In the genomic region with DNA sequence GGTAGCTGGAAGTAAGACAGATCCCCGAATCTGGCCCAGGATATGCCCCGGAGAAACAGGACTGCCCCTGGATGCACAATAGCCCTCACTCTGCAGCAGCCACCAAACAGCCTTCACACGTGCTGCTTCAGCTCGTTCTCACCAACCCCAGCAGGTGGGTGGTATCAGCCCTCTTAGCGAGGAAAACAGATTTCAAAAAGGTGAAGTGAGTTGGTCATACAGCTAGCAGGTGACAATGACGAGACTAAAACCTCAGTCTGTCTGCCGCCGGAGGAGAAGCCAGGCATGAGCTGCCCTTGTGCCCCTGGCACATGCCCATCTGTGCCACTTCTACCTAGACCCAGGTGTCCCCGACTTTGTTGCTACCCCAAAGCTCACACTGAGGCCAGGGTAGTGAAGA, we compare ENCODE assay signal across 14 cellular contexts.
DNase-seq lines count a peak whose midpoint lies in the region; FAIRE-seq and TF ChIP-seq lines count a peak whose summit lies in the region.
"Had no signal": no experiment of that assay in that cellular context is flagged by ENCODE, and none has a peak within 500 bp of the region (broad histone marks: within the 10 kb centered on the region; RNA-seq: fewer than 3 reads in every experiment).

No MANE protein-coding gene starts in this region.

- H3F3A ChIP-seq in smooth muscle cell (ENCODE audit: low read depth): peaks cover 49% of the 10 kb centered on the region

- H3K36me3 ChIP-seq in adrenal gland (replicated peaks in 1 of 2): no peaks in the 10 kb centered on the region
- H3K36me3 ChIP-seq in hepatocyte (replicated peaks; ENCODE audit: insufficient read depth, low read depth): no peaks in the 10 kb centered on the region
- no peaks in the 10 kb centered on the region for H3K36me3 ChIP-seq in smooth muscle cell (ENCODE audit: low read depth)
- no peaks in the 10 kb centered on the region for H3K36me3 ChIP-seq in small intestine (ENCODE audit: control insufficient read depth in 2 of 2, insufficient read depth in 2 of 2, low read length in 2 of 2)
- no peaks in the 10 kb centered on the region for H3K36me3 ChIP-seq in testis (ENCODE audit: low read depth, missing control alignments)

- H3K27me3 ChIP-seq in adrenal gland: no peaks in the 10 kb centered on the region
- no peaks in the 10 kb centered on the region for H3K27me3 ChIP-seq in hepatocyte
- no peaks in the 10 kb centered on the region for H3K27me3 ChIP-seq in smooth muscle cell (ENCODE audit: low read depth)
- no peaks in the 10 kb centered on the region for H3K27me3 ChIP-seq in small intestine (ENCODE audit: control insufficient read depth in 2 of 2, insufficient read depth in 2 of 2, low read length in 2 of 2)
- H3K27me3 ChIP-seq in testis: no peaks in the 10 kb centered on the region

- FAIRE-seq in small intestine (lab: Jason Lieb, UNC): no peak
- FAIRE-seq: endometrium had no signal

- WGBS in adrenal gland, 4 donors: 89 to 93% (median 92%) methylated on average over 9 of the region's 9 CpGs
- 83% methylated on average over 9 of the region's 9 CpGs for WGBS in hepatocyte (ENCODE audit: low lambda C conversion rate, missing lambda C conversion rate)
- 93% methylated on average over 9 of the region's 9 CpGs for WGBS in smooth muscle cell (ENCODE audit: low lambda C conversion rate)
- WGBS in small intestine, 3 donors: 90 to 92% (median 92%) methylated on average over 9 of the region's 9 CpGs
- 81 to 93% methylated on average over 9 of the region's 9 CpGs for WGBS in testis, 2 donors

- H3K9me3 ChIP-seq in adrenal gland (replicated peaks in 1 of 3) (no peaks in the 10 kb centered on the region), hepatocyte (ENCODE audit: low read depth) (no peaks in the 10 kb centered on the region), smooth muscle cell (replicated peaks; ENCODE audit: low read depth) (no peaks in the 10 kb centered on the region), small intestine (ENCODE audit: control insufficient read depth, low read depth) (no peaks in the 10 kb centered on the region), testis (no peaks in the 10 kb centered on the region)

- peak overlapping the region in 4 of 5 donors; percentile 69 to 91 (median 83) for H3K27ac ChIP-seq in adrenal gland
- H3K27ac ChIP-seq in hepatocyte: peak overlapping the region; percentile 80
- H3K27ac ChIP-seq in smooth muscle cell (ENCODE audit: low read depth): peak overlapping the region; percentile 91
- H3K27ac ChIP-seq in small intestine (ENCODE audit: low read depth in 1 of 2, low read length in 1 of 2): peak overlapping the region in 1 of 2 donors; percentile 24
- H3K27ac ChIP-seq in testis: peak overlapping the region in 1 of 2 donors; percentile 46
- H3K27ac ChIP-seq: SK-N-MC had no signal

- H3K4me2 ChIP-seq in hepatocyte (no peak overlapping the region), smooth muscle cell (no peak overlapping the region)

- in situ Hi-C loops in G401 (cut with HindIII; ENCODE audit: low sequenced_read_pairs): no loop called here

- no peak overlapping the region for H3K9ac ChIP-seq in smooth muscle cell (ENCODE audit: low read depth)

- intact Hi-C loops in adrenal gland (cut with DNase I): no loop called here
- intact Hi-C loops in testis (cut with DNase I; ENCODE audit: low total_unique reads): no loop called here

- H4K20me1 ChIP-seq in hepatocyte (ENCODE audit: insufficient read depth, poor library complexity, severe bottlenecking) (no peaks in the 10 kb centered on the region), smooth muscle cell (ENCODE audit: low read depth) (no peaks in the 10 kb centered on the region)

- no peak overlapping the region for H2AFZ ChIP-seq in hepatocyte
- H2AFZ ChIP-seq in smooth muscle cell (ENCODE audit: low read depth): no peak overlapping the region

- no peaks in the 10 kb centered on the region for H3K9me2 ChIP-seq in hepatocyte (replicated peaks; ENCODE audit: insufficient read depth)

- H3K4me3 ChIP-seq in adrenal gland (no peak overlapping the region), hepatocyte (no peak overlapping the region), smooth muscle cell (no peak overlapping the region), small intestine (ENCODE audit: low read depth in 1 of 2, low read length in 2 of 2) (no peak overlapping the region), testis (no peak overlapping the region)
- H3K4me3 ChIP-seq: SK-N-MC had no signal

- H3K4me1 ChIP-seq in adrenal gland (replicated peaks in 1 of 2): peaks cover 31 to 48% of the 10 kb centered on the region in 2 donors
- peaks cover 33% of the 10 kb centered on the region for H3K4me1 ChIP-seq in hepatocyte (ENCODE audit: insufficient read depth)
- H3K4me1 ChIP-seq in smooth muscle cell (ENCODE audit: low read depth): peaks cover 32% of the 10 kb centered on the region
- H3K4me1 ChIP-seq in small intestine (ENCODE audit: control insufficient read depth in 2 of 2, insufficient read depth in 1 of 2, low read depth in 1 of 2, low read length in 1 of 2): peaks cover 0 to 4% of the 10 kb centered on the region in 2 donors
- H3K4me1 ChIP-seq in testis: peaks cover 48% of the 10 kb centered on the region

- TF ChIP-seq CTCF in adrenal gland (IDR thresholded peaks at IDR 0.05): no peak
- TF ChIP-seq CTCF in hepatocyte (IDR thresholded peaks at IDR 0.05; ENCODE audit: poor library complexity): no peak
- no peak for TF ChIP-seq CTCF in smooth muscle cell (IDR thresholded peaks at IDR 0.05; ENCODE audit: borderline replicate concordance, insufficient read depth, poor library complexity, severe bottlenecking)
- no peak for TF ChIP-seq CTCF in testis (IDR thresholded peaks at IDR 0.05)

- DNase-seq in G401 (ENCODE audit: low spot score) (peak; percentile 38), adrenal gland (no peak), hepatocyte (ENCODE audit: low spot score) (no peak), smooth muscle cell (lab: John Stamatoyannopoulos, UW; ENCODE audit: unreplicated experiment) (no peak), small intestine (no peak), NOMO-1 treated with dmso at 0.1 percent for 144 hours (lab: John Stamatoyannopoulos, UW; ENCODE audit: unreplicated experiment) (no peak), NCI-H1694 treated with DMSO at 0.1 percent for 48 hours (lab: John Stamatoyannopoulos, UW) (no peak), testis (no peak)
- DNase-seq: activated CD4-positive, alpha-beta memory T cell treated with anti-CD3 and anti-CD28 coated beads for 36 hours; DMS153; naive B cell; stimulated activated CD4-positive, alpha-beta T cell treated with anti-CD3 and anti-CD28 coated beads, Interleukin-4, amount 100 ng/mL, for 24 hours had no signal

- H3K79me2 ChIP-seq in hepatocyte (no peaks in the 10 kb centered on the region), smooth muscle cell (ENCODE audit: low read depth) (no peaks in the 10 kb centered on the region)

- no peak for TF ChIP-seq POLR2A in adrenal gland (IDR thresholded peaks at IDR 0.05)
- TF ChIP-seq POLR2A in testis (IDR thresholded peaks at IDR 0.05): no peak
